ENCODE assay signal across 1 cellular context in genomic region chr15:90085565-90085964, GRCh38.
TF ChIP-seq lines count a peak whose summit lies in the region.

No MANE protein-coding gene starts in this region.

TF ChIP-seq in HepG2, 621 proteins besides CTCF, POLR2A, EP300 and RAD21:
- TF ChIP-seq TMF1 (CRISPR knock-in tag; IDR thresholded peaks at IDR 0.05; ENCODE audit: low read depth) (no peak), MAFF (IDR thresholded peaks at IDR 0.05; ENCODE audit: low read depth, low read length) (peak; percentile 40; the same call in 1 of the 2 replicates), MAFK (conservative IDR thresholded peaks at IDR 0.05 in 1 of 2, IDR thresholded peaks at IDR 0.05 in 1 of 2; ENCODE audit: low read length in 2 of 2) (peak; percentile 41 to 59; a peak in 1 of 4 replicates)
